Comparison of ENCODE assay signal across 1 cellular context in the genomic region with DNA sequence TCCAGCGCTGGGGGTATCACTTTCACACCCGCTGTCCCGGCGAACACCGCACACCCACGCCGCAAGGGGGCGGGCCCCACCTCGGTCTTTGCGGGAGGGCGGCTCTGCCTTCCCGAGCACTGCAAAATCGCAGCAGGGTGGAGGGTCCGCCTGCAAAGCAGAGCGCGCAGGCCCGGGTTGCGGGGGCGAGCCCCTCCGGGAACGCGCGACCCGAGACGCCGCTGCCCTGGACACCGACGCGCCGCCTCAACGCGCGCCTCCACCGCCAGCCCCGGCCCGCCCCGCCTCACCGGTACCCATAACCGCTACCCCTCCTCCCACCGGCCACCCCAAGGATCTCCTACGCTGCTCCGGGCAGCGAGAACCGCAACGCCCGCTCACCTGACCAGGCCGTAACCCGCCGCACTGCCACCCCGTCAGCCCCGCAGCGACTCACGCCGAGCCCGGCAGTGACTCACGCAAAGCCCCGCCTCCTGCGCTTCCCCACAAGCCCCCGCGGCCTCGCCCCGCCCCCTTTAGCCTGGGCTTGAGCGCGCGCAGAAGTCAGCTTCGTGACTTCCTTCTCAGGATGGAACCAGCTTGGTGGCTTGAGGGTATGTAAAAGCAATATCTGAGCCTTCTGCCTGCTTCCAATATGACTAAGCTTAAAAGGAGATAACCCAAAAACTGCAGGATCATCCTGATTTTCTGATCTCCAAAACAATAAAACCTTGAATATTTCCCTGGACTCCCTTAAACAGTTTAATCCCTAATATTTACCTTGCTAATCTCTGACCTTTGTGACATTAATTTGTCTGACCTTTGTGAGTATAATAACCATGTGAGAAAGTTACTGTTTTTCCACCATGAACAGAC.
A peak's percentile ranks its signal among the peaks of the same experiment; 100 is the strongest.
TF ChIP-seq lines count a peak whose summit lies in the region.

RPAP3 (minus strand) TSS at position 460 of the 855 bp plus-strand sequence. CDS start 3,190 bp downstream, outside the sequence.

TF ChIP-seq in HEK293, 187 proteins besides CTCF, POLR2A, EP300 and RAD21 (continued from another document and continues in another):
- no peak for TF ChIP-seq ZNF473 (tag by site-specific recombination; IDR thresholded peaks at IDR 0.05)
- TF ChIP-seq KLF7 (tag by site-specific recombination; IDR thresholded peaks at IDR 0.05; ENCODE audit: borderline replicate concordance), result no peak
- TF ChIP-seq ZSCAN5A (tag by site-specific recombination; IDR thresholded peaks at IDR 0.05), result peak; percentile 93
- peak; percentile 82 for TF ChIP-seq HIC1 (tag by site-specific recombination; IDR thresholded peaks at IDR 0.05)
- 0 out of 2 replicates have a peak, but pooled peaks have one; percentile 16 for TF ChIP-seq ZBTB6 (tag by site-specific recombination; IDR thresholded peaks at IDR 0.05)
- peak; percentile 85 for TF ChIP-seq KLF16 (tag by site-specific recombination; IDR thresholded peaks at IDR 0.05)
- TF ChIP-seq ZFP69B (tag by site-specific recombination; IDR thresholded peaks at IDR 0.05), result peak; percentile 88
- TF ChIP-seq ZNF121 (tag by site-specific recombination; IDR thresholded peaks at IDR 0.05), result peak; percentile 36; the same call in 1 of the 2 replicates
- TF ChIP-seq ZNF174 (tag by site-specific recombination; IDR thresholded peaks at IDR 0.05), result no peak
- TF ChIP-seq SCRT2 (tag by site-specific recombination; IDR thresholded peaks at IDR 0.05), result peak; percentile 80
- TF ChIP-seq, protein P1, sequence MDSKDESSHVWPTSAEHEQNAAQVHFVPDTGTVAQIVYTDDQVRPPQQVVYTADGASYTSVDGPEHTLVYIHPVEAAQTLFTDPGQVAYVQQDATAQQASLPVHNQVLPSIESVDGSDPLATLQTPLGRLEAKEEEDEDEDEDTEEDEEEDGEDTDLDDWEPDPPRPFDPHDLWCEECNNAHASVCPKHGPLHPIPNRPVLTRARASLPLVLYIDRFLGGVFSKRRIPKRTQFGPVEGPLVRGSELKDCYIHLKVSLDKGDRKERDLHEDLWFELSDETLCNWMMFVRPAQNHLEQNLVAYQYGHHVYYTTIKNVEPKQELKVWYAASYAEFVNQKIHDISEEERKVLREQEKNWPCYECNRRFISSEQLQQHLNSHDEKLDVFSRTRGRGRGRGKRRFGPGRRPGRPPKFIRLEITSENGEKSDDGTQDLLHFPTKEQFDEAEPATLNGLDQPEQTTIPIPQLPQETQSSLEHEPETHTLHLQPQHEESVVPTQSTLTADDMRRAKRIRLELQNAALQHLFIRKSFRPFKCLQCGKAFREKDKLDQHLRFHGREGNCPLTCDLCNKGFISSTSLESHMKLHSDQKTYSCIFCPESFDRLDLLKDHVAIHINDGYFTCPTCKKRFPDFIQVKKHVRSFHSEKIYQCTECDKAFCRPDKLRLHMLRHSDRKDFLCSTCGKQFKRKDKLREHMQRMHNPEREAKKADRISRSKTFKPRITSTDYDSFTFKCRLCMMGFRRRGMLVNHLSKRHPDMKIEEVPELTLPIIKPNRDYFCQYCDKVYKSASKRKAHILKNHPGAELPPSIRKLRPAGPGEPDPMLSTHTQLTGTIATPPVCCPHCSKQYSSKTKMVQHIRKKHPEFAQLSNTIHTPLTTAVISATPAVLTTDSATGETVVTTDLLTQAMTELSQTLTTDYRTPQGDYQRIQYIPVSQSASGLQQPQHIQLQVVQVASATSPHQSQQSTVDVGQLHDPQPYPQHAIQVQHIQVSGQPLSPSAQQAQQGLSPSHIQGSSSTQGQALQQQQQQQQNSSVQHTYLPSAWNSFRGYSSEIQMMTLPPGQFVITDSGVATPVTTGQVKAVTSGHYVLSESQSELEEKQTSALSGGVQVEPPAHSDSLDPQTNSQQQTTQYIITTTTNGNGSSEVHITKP (tag by site-specific recombination; IDR thresholded peaks at IDR 0.05), result peak; percentile 41
- peak; percentile 74 for TF ChIP-seq ZSCAN30 (tag by site-specific recombination; IDR thresholded peaks at IDR 0.05)
- TF ChIP-seq, protein P2, sequence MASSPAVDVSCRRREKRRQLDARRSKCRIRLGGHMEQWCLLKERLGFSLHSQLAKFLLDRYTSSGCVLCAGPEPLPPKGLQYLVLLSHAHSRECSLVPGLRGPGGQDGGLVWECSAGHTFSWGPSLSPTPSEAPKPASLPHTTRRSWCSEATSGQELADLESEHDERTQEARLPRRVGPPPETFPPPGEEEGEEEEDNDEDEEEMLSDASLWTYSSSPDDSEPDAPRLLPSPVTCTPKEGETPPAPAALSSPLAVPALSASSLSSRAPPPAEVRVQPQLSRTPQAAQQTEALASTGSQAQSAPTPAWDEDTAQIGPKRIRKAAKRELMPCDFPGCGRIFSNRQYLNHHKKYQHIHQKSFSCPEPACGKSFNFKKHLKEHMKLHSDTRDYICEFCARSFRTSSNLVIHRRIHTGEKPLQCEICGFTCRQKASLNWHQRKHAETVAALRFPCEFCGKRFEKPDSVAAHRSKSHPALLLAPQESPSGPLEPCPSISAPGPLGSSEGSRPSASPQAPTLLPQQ (tag by site-specific recombination; IDR thresholded peaks at IDR 0.05), result peak; percentile 89
- TF ChIP-seq, protein P3, sequence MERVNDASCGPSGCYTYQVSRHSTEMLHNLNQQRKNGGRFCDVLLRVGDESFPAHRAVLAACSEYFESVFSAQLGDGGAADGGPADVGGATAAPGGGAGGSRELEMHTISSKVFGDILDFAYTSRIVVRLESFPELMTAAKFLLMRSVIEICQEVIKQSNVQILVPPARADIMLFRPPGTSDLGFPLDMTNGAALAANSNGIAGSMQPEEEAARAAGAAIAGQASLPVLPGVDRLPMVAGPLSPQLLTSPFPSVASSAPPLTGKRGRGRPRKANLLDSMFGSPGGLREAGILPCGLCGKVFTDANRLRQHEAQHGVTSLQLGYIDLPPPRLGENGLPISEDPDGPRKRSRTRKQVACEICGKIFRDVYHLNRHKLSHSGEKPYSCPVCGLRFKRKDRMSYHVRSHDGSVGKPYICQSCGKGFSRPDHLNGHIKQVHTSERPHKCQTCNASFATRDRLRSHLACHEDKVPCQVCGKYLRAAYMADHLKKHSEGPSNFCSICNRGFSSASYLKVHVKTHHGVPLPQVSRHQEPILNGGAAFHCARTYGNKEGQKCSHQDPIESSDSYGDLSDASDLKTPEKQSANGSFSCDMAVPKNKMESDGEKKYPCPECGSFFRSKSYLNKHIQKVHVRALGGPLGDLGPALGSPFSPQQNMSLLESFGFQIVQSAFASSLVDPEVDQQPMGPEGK (tag by site-specific recombination; IDR thresholded peaks at IDR 0.05), result peak; percentile 79
- TF ChIP-seq, protein P4, sequence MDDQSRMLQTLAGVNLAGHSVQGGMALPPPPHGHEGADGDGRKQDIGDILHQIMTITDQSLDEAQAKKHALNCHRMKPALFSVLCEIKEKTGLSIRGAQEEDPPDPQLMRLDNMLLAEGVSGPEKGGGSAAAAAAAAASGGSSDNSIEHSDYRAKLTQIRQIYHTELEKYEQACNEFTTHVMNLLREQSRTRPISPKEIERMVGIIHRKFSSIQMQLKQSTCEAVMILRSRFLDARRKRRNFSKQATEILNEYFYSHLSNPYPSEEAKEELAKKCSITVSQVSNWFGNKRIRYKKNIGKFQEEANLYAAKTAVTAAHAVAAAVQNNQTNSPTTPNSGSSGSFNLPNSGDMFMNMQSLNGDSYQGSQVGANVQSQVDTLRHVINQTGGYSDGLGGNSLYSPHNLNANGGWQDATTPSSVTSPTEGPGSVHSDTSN (CRISPR knock-in tag; IDR thresholded peaks at IDR 0.05), result peak; percentile 83
- peak; percentile 87 for TF ChIP-seq ZEB2 (tag by site-specific recombination; IDR thresholded peaks at IDR 0.05)
- TF ChIP-seq ZBTB1 (tag by site-specific recombination; IDR thresholded peaks at IDR 0.05), result peak; percentile 95
- no peak for TF ChIP-seq FEZF1 (tag by site-specific recombination; IDR thresholded peaks at IDR 0.05)
- TF ChIP-seq ZNF501 (tag by site-specific recombination; IDR thresholded peaks at IDR 0.05), result peak; percentile 70
- TF ChIP-seq ZNF558 (tag by site-specific recombination; IDR thresholded peaks at IDR 0.05), result no peak
- TF ChIP-seq ZNF76 (tag by site-specific recombination; IDR thresholded peaks at IDR 0.05; ENCODE audit: borderline replicate concordance, low read depth), result peak; percentile 89
- TF ChIP-seq ZNF341 (tag by site-specific recombination; IDR thresholded peaks at IDR 0.05; ENCODE audit: low read depth), result peak; percentile 88
- peak; percentile 76 for TF ChIP-seq ZNF561 (tag by site-specific recombination; IDR thresholded peaks at IDR 0.05; ENCODE audit: borderline replicate concordance)
- TF ChIP-seq GLIS2 (tag by site-specific recombination; IDR thresholded peaks at IDR 0.05), result peak; percentile 96
- peak; percentile 62; the same call in 1 of the 2 replicates for TF ChIP-seq ZBTB48 (tag by site-specific recombination; IDR thresholded peaks at IDR 0.05)
- TF ChIP-seq ZNF596 (tag by site-specific recombination; IDR thresholded peaks at IDR 0.05), result peak; percentile 36; the same call in 1 of the 2 replicates
- peak; percentile 91 for TF ChIP-seq ZNF785 (tag by site-specific recombination; IDR thresholded peaks at IDR 0.05)
- TF ChIP-seq SP2 (tag by site-specific recombination; IDR thresholded peaks at IDR 0.05), result peak; percentile 86
- peak; percentile 94 for TF ChIP-seq KLF9 (tag by site-specific recombination; IDR thresholded peaks at IDR 0.05; ENCODE audit: low read depth)
- peak; percentile 86 for TF ChIP-seq ZNF335 (tag by site-specific recombination; conservative IDR thresholded peaks at IDR 0.05)
- TF ChIP-seq SP7 (tag by site-specific recombination; IDR thresholded peaks at IDR 0.05), result peak; percentile 75; the same call in 1 of the 2 replicates
- peak; percentile 81 for TF ChIP-seq ZXDB (tag by site-specific recombination; IDR thresholded peaks at IDR 0.05)
- 0 out of 2 replicates have a peak, but pooled peaks have one; percentile 9 for TF ChIP-seq ZNF610 (tag by site-specific recombination; IDR thresholded peaks at IDR 0.05; ENCODE audit: borderline replicate concordance)
- TF ChIP-seq GLIS1 (tag by site-specific recombination; IDR thresholded peaks at IDR 0.05), result peak; percentile 99
- peak; percentile 77; the same call in 1 of the 2 replicates for TF ChIP-seq KLF8 (tag by site-specific recombination; IDR thresholded peaks at IDR 0.05)
- peak; percentile 79 for TF ChIP-seq ZIC2 (tag by site-specific recombination; IDR thresholded peaks at IDR 0.05)
- no peak for TF ChIP-seq ZNF747 (tag by site-specific recombination; IDR thresholded peaks at IDR 0.05)
- TF ChIP-seq ZNF423 (tag by site-specific recombination; IDR thresholded peaks at IDR 0.05), result 0 out of 2 replicates have a peak, but pooled peaks have one; percentile 49
- peak; percentile 42; the same call in 1 of the 2 replicates for TF ChIP-seq ZNF391 (tag by site-specific recombination; IDR thresholded peaks at IDR 0.05; ENCODE audit: borderline replicate concordance, low read depth)
- TF ChIP-seq ZNF155 (tag by site-specific recombination; IDR thresholded peaks at IDR 0.05), result no peak
- no peak for TF ChIP-seq ZNF18 (tag by site-specific recombination; IDR thresholded peaks at IDR 0.05)
- TF ChIP-seq KLF10 (tag by site-specific recombination; IDR thresholded peaks at IDR 0.05), result peak; percentile 77; the same call in 1 of the 2 replicates
- TF ChIP-seq ZSCAN16 (tag by site-specific recombination; IDR thresholded peaks at IDR 0.05), result 0 out of 2 replicates have a peak, but pooled peaks have one; percentile 33
- peak; percentile 88 for TF ChIP-seq SP3 (tag by site-specific recombination; IDR thresholded peaks at IDR 0.05)
- TF ChIP-seq MEIS1 (CRISPR knock-in tag; IDR thresholded peaks at IDR 0.05; ENCODE audit: borderline replicate concordance), result no peak
